In the genomic region with DNA sequence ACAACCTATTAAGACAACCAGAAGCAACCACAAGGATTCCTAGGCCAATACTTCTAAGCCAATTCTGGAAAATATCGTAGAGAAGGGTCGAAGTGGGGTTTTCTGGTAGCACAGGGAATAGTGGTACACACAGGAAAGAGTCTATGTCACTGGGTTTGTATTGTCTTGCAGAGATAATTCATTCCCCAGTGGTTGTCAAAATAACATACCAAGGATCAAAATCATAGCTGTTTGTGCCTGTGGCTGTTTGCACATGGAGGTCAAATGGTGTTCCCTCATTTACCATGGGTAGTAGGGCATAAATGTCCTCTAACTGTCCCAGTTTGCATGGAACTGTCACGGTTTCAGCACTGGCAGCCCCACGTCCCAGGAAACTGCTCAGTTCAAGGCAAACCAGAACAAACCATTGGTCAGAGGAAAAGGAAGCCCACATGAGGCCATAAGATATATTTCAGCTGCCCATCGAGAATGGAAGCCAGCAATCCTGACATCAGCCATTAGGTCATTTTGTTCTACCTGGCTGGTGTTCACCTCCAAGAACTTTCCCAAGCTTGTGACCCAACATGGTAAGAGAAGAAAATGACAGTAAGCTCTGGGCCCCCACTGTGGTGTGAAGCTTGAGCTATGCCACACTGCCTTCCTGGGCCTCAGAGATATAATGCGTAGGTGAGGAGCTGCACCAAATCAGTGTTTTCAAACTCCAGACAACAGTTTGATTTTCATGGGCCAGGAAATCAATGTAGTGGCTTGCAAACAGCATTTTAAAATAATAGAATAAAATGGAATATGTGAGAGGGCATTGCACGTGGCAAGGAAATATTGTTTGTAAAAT, we compare ENCODE assay signal across 16 cellular contexts. TPM values are rescaled to one million over a fixed set of nuclear protein-coding genes. Genes with fewer than 3 reads are reported as not detected.
A peak's percentile ranks its signal among the peaks of the same experiment; 100 is the strongest.
DNase-seq lines count a peak whose midpoint lies in the region; ATAC-seq and TF ChIP-seq lines count a peak whose summit lies in the region.
"Had no signal": no experiment of that assay in that cellular context is flagged by ENCODE, and none has a peak within 500 bp of the region (broad histone marks: within the 10 kb centered on the region; RNA-seq: fewer than 3 reads in every experiment).

No MANE protein-coding gene starts in this region.

- POLR2A ChIA-PET in HCT116 (lab: Charles Lee) = interaction anchor here (0.6 kb wide), 1 partner anchor 378 kb away, joined by 3 read pairs; no protein-coding TSS in a partner anchor

- H3K9me3 ChIP-seq in HCT116 (ENCODE audit: control insufficient read depth in 1 of 2, insufficient read depth in 1 of 2, low read depth in 1 of 2, low read length in 2 of 2) (no peaks in the 10 kb centered on the region), neuronal stem cell (replicated peaks in 1 of 2; ENCODE audit: control insufficient read depth in 2 of 2, insufficient read depth in 1 of 2, low read depth in 1 of 2, low read length in 2 of 2) (no peaks in the 10 kb centered on the region), esophagus squamous epithelium (no peaks in the 10 kb centered on the region)
- H3K9me3 ChIP-seq: body of pancreas, Caco-2, uterus had no signal

- no peak for DNase-seq in activated CD4-positive, alpha-beta T cell treated with anti-CD3 and anti-CD28 coated beads, Interleukin-2, amount 10 ng/mL, durations not matched to agents 24 days and 14 days
- no peak for DNase-seq in activated CD4-positive, alpha-beta T cell treated with anti-CD3 and anti-CD28 coated beads for 4 hours
- no peak for DNase-seq in HCT116 (ENCODE audit: low read depth, low spot score)
- no peak for DNase-seq in activated T-helper 1 cell treated with anti-CD3 and anti-CD28 coated beads, Interleukin-12 subunit alpha, Interleukin-12 subunit beta, Interleukin-2, Interleukin-4 antibody, amounts not matched to agents 30 ng/mL and 10 ng/mL and 1 ng/mL, durations not matched to agents 14 hours and 24 hours and 36 hours (ENCODE audit: low spot score)
- DNase-seq in neuronal stem cell (ENCODE audit: low spot score) = no peak
- DNase-seq in ACHN = no peak
- DNase-seq in NCI-H2081 (lab: John Stamatoyannopoulos, UW) = no peak
- DNase-seq in esophagus squamous epithelium (lab: John Stamatoyannopoulos, UW) = no peak
- DNase-seq: body of pancreas, Caco-2, NCI-H1417 treated with DMSO at 0.1 percent for 48 hours, NCI-H345, nephron progenitor cell, uterus had no signal

- ATAC-seq in HCT116 = peak; percentile 17; the same call in 1 of the 2 replicates
- ATAC-seq: body of pancreas had no signal

- no peaks in the 10 kb centered on the region for H4K20me1 ChIP-seq in HCT116 (ENCODE audit: insufficient read depth)

- H3K18ac ChIP-seq in neuronal stem cell (ENCODE audit: low read length) = no peak overlapping the region

- CTCF ChIA-PET in HCT116 (lab: Charles Lee) = interaction anchor here (0.6 to 1.0 kb wide), 3 partner anchors 203 to 272 kb away, joined by 3 read pairs; no protein-coding TSS in a partner anchor

- H2BK12ac ChIP-seq in neuronal stem cell (ENCODE audit: low read length) = no peak overlapping the region

- H2BK5ac ChIP-seq in neuronal stem cell (ENCODE audit: low read length) = no peak overlapping the region

- peaks cover 5 to 11% of the 10 kb centered on the region in 2 experiments; a peak in 3 of 4 replicates for H3K4me1 ChIP-seq in HCT116 (ENCODE audit: control insufficient read depth in 1 of 2, insufficient read depth in 2 of 2, low read length in 2 of 2)
- H3K4me1 ChIP-seq in neuronal stem cell (ENCODE audit: control insufficient read depth in 2 of 2, insufficient read depth in 1 of 2, low read depth in 1 of 2, low read length in 2 of 2) = peaks cover 12 to 15% of the 10 kb centered on the region in 2 donors
- peaks cover 0 to 8% (median 0%) of the 10 kb centered on the region in 3 donors for H3K4me1 ChIP-seq in esophagus squamous epithelium
- H3K4me1 ChIP-seq: Caco-2, uterus had no signal

- H3K4me2 ChIP-seq in HCT116 (ENCODE audit: low read length) (peak overlapping the region; percentile 19; the same call in 1 of the 2 replicates), neuronal stem cell (ENCODE audit: insufficient read depth, low read length, poor library complexity, severe bottlenecking) (no peak overlapping the region)

- no peak overlapping the region for H4K91ac ChIP-seq in neuronal stem cell (ENCODE audit: low read depth, low read length, poor library complexity)

- no peak overlapping the region for H3K23ac ChIP-seq in neuronal stem cell (ENCODE audit: low read depth, low read length, poor library complexity)

- TF ChIP-seq CTCF in HCT116 (IDR thresholded peaks at IDR 0.05 in 2 of 3, conservative IDR thresholded peaks at IDR 0.05 in 1 of 3; ENCODE audit: borderline replicate concordance in 1 of 3, insufficient read depth in 1 of 3, low read depth in 2 of 3, low read length in 2 of 3) = no peak
- TF ChIP-seq CTCF in esophagus squamous epithelium (IDR thresholded peaks at IDR 0.05) = no peak

- no peaks in the 10 kb centered on the region for H3K27me3 Mint-ChIP-seq in activated CD4-positive, alpha-beta T cell treated with anti-CD3 and anti-CD28 coated beads, Interleukin-2, amount 10 ng/mL, durations not matched to agents 24 days and 14 days
- no peaks in the 10 kb centered on the region for H3K27me3 Mint-ChIP-seq in activated T-helper 1 cell treated with anti-CD3 and anti-CD28 coated beads, Interleukin-12 subunit alpha, Interleukin-12 subunit beta, Interleukin-2, Interleukin-4 antibody, amounts not matched to agents 30 ng/mL and 10 ng/mL and 1 ng/mL, durations not matched to agents 14 hours and 24 hours and 36 hours (ENCODE audit: insufficient read depth)

- no peak overlapping the region for H4K8ac ChIP-seq in neuronal stem cell (ENCODE audit: low read depth, low read length)

- TF ChIP-seq POLR2A in HCT116 (IDR thresholded peaks at IDR 0.05; ENCODE audit: borderline replicate concordance, extremely low read depth, insufficient read depth, insufficient read length) = no peak
- TF ChIP-seq POLR2A in esophagus squamous epithelium (IDR thresholded peaks at IDR 0.05) = no peak

- in situ Hi-C loops in ACHN (cut with HindIII; ENCODE audit: low pct_ligation_motif_present, low pct_unique_long_range_greater_than_20kb, low sequenced_read_pairs) = loop anchor here (25.0 kb wide), 1 partner anchor 89 kb away; no protein-coding TSS in a partner anchor

- H3K4me3 ChIP-seq in HCT116 (replicated peaks in 1 of 2; ENCODE audit: low read depth in 1 of 2, low read length in 2 of 2) (no peak overlapping the region), neuronal stem cell (ENCODE audit: low read length in 2 of 2) (no peak overlapping the region), esophagus squamous epithelium (no peak overlapping the region)
- H3K4me3 ChIP-seq: body of pancreas, lung, SK-N-MC, uterus had no signal

- H3K14ac ChIP-seq in neuronal stem cell (ENCODE audit: low read length) = no peak overlapping the region

- H3K9ac ChIP-seq in HCT116 (ENCODE audit: low read length) = no peak overlapping the region
- H3K9ac ChIP-seq in neuronal stem cell (ENCODE audit: low read depth, low read length, poor library complexity) = no peak overlapping the region

- H3K4ac ChIP-seq in neuronal stem cell (ENCODE audit: low read length) = no peak overlapping the region

- H3K27ac ChIP-seq in HCT116 (ENCODE audit: low read depth, low read length) = no peak overlapping the region
- H3K27ac ChIP-seq in neuronal stem cell (replicated peaks; ENCODE audit: low read length) = no peak overlapping the region
- H3K27ac ChIP-seq in esophagus squamous epithelium = no peak overlapping the region
- H3K27ac ChIP-seq: body of pancreas, SK-N-MC, uterus had no signal

- peak overlapping the region; percentile 52 for H3K4me3 Mint-ChIP-seq in activated CD4-positive, alpha-beta T cell treated with anti-CD3 and anti-CD28 coated beads, Interleukin-2, amount 10 ng/mL, durations not matched to agents 24 days and 14 days
- H3K4me3 Mint-ChIP-seq in activated T-helper 1 cell treated with anti-CD3 and anti-CD28 coated beads, Interleukin-12 subunit alpha, Interleukin-12 subunit beta, Interleukin-2, Interleukin-4 antibody, amounts not matched to agents 30 ng/mL and 10 ng/mL and 1 ng/mL, durations not matched to agents 14 hours and 24 hours and 36 hours = peak overlapping the region; percentile 2
- H3K4me3 Mint-ChIP-seq: nephron progenitor cell had no signal

- no CpG with 5 or more reads among the region's 7 CpGs for WGBS in neuronal stem cell (ENCODE audit: extremely low coverage in 2 of 2, insufficient read length in 2 of 2, insufficient replicate concordance in 1 of 2), 2 donors
- WGBS in esophagus squamous epithelium, 2 donors = 81 to 85% methylated on average over 7 of the region's 7 CpGs

- RAD21 ChIA-PET in HCT116 (lab: Charles Lee; ENCODE audit: low non-redundant PET in 1 of 2, low total read pairs in 2 of 2, uncharacterized antibody in 2 of 2, unreplicated experiment in 2 of 2) = no interaction called here

- no peaks in the 10 kb centered on the region for H3K9me2 ChIP-seq in HCT116 (ENCODE audit: insufficient read depth)

- no peaks in the 10 kb centered on the region for H3K36me3 ChIP-seq in HCT116 (ENCODE audit: control insufficient read depth in 1 of 2, insufficient read depth in 2 of 2, low read length in 2 of 2)
- H3K36me3 ChIP-seq in neuronal stem cell (replicated peaks in 1 of 2; ENCODE audit: control insufficient read depth in 2 of 2, insufficient read depth in 2 of 2, low read length in 2 of 2) = no peaks in the 10 kb centered on the region
- H3K36me3 ChIP-seq in esophagus squamous epithelium = no peaks in the 10 kb centered on the region
- H3K36me3 ChIP-seq: uterus had no signal

- no peak overlapping the region for H2BK15ac ChIP-seq in neuronal stem cell (ENCODE audit: low read length)

- H3K9me3 Mint-ChIP-seq in activated CD4-positive, alpha-beta T cell treated with anti-CD3 and anti-CD28 coated beads, Interleukin-2, amount 10 ng/mL, durations not matched to agents 24 days and 14 days = peaks cover 4% of the 10 kb centered on the region
- H3K9me3 Mint-ChIP-seq in activated T-helper 1 cell treated with anti-CD3 and anti-CD28 coated beads, Interleukin-12 subunit alpha, Interleukin-12 subunit beta, Interleukin-2, Interleukin-4 antibody, amounts not matched to agents 30 ng/mL and 10 ng/mL and 1 ng/mL, durations not matched to agents 14 hours and 24 hours and 36 hours = no peaks in the 10 kb centered on the region
- H3K9me3 Mint-ChIP-seq: nephron progenitor cell had no signal

- H3K27ac Mint-ChIP-seq in activated CD4-positive, alpha-beta T cell treated with anti-CD3 and anti-CD28 coated beads, Interleukin-2, amount 10 ng/mL, durations not matched to agents 24 days and 14 days = peak overlapping the region; percentile 81
- peak overlapping the region; percentile 74 for H3K27ac Mint-ChIP-seq in activated T-helper 1 cell treated with anti-CD3 and anti-CD28 coated beads, Interleukin-12 subunit alpha, Interleukin-12 subunit beta, Interleukin-2, Interleukin-4 antibody, amounts not matched to agents 30 ng/mL and 10 ng/mL and 1 ng/mL, durations not matched to agents 14 hours and 24 hours and 36 hours
- H3K27ac Mint-ChIP-seq: nephron progenitor cell had no signal

- H2AFZ ChIP-seq in HCT116 (ENCODE audit: low read depth, low read length, poor library complexity, severe bottlenecking) = peak overlapping the region; percentile 92
- peak overlapping the region; percentile 58 for H2AFZ ChIP-seq in neuronal stem cell (ENCODE audit: low read length)

- no peak overlapping the region for H2BK120ac ChIP-seq in neuronal stem cell (ENCODE audit: low read depth, low read length)

- intact Hi-C loops in activated CD4-positive, alpha-beta T cell treated with anti-CD3 and anti-CD28 coated beads, Interleukin-2, amount 10 ng/mL, durations not matched to agents 24 days and 14 days (cut with micrococcal nuclease) = loop anchor here (1.0 kb wide), 1 partner anchor 58 kb away; no protein-coding TSS in a partner anchor
- intact Hi-C loops in HCT116 (cut with micrococcal nuclease) (no loop called here), esophagus squamous epithelium (cut with DNase I) (loop anchor here (10.0 kb wide), 2 partner anchors 47 to 97 kb away; no protein-coding TSS in a partner anchor)
- intact Hi-C loops in activated T-helper 1 cell treated with anti-CD3 and anti-CD28 coated beads, Interleukin-12 subunit alpha, Interleukin-12 subunit beta, Interleukin-2, Interleukin-4 antibody, amounts not matched to agents 30 ng/mL and 10 ng/mL and 1 ng/mL, durations not matched to agents 14 hours and 24 hours and 36 hours (cut with micrococcal nuclease) = loop anchor here (1.0 kb wide), 1 partner anchor 55 kb away; no protein-coding TSS in a partner anchor

- no peaks in the 10 kb centered on the region for H3K79me1 ChIP-seq in neuronal stem cell (ENCODE audit: low read depth, low read length)

- TF ChIP-seq RAD21 in HCT116 (IDR thresholded peaks at IDR 0.05; ENCODE audit: low read depth) = no peak

- H3K27me3 ChIP-seq in HCT116 (ENCODE audit: insufficient read depth, low read length) = no peaks in the 10 kb centered on the region
- no peaks in the 10 kb centered on the region for H3K27me3 ChIP-seq in neuronal stem cell (ENCODE audit: control insufficient read depth in 3 of 3, insufficient read depth in 3 of 3, low read depth in 1 of 3, low read length in 3 of 3)
- H3K27me3 ChIP-seq in esophagus squamous epithelium = no peaks in the 10 kb centered on the region
- H3K27me3 ChIP-seq: body of pancreas, uterus had no signal

- H2AK5ac ChIP-seq in neuronal stem cell (ENCODE audit: low read depth, low read length) = no peak overlapping the region

- peaks cover 2% of the 10 kb centered on the region for H3K36me3 Mint-ChIP-seq in activated CD4-positive, alpha-beta T cell treated with anti-CD3 and anti-CD28 coated beads, Interleukin-2, amount 10 ng/mL, durations not matched to agents 24 days and 14 days (ENCODE audit: low read depth)
- H3K36me3 Mint-ChIP-seq in activated T-helper 1 cell treated with anti-CD3 and anti-CD28 coated beads, Interleukin-12 subunit alpha, Interleukin-12 subunit beta, Interleukin-2, Interleukin-4 antibody, amounts not matched to agents 30 ng/mL and 10 ng/mL and 1 ng/mL, durations not matched to agents 14 hours and 24 hours and 36 hours (ENCODE audit: low read depth) = peaks cover 4% of the 10 kb centered on the region

- H3K79me2 ChIP-seq in HCT116 (ENCODE audit: insufficient read depth, low read length) = no peaks in the 10 kb centered on the region

- peaks cover 50% of the 10 kb centered on the region for H3K4me1 Mint-ChIP-seq in activated CD4-positive, alpha-beta T cell treated with anti-CD3 and anti-CD28 coated beads, Interleukin-2, amount 10 ng/mL, durations not matched to agents 24 days and 14 days
- peaks cover 42% of the 10 kb centered on the region for H3K4me1 Mint-ChIP-seq in activated T-helper 1 cell treated with anti-CD3 and anti-CD28 coated beads, Interleukin-12 subunit alpha, Interleukin-12 subunit beta, Interleukin-2, Interleukin-4 antibody, amounts not matched to agents 30 ng/mL and 10 ng/mL and 1 ng/mL, durations not matched to agents 14 hours and 24 hours and 36 hours (ENCODE audit: low read depth)

- BruUV-seq in HCT116 (replicated peaks; lab: Mats Ljungman, UMichigan) = no TSS peak

RNA-seq across cellular contexts. Expression of a gene that starts 53.9 kb away (rescaled TPM):
- total RNA-seq in activated CD4-positive, alpha-beta T cell treated with anti-CD3 and anti-CD28 coated beads, Interleukin-2, amount 10 ng/mL, durations not matched to agents 24 days and 14 days = 67.8 and 68.7 TPM in 2 replicates
- total RNA-seq in HCT116 (2021; ENCODE audit: unreplicated experiment) (27.0 TPM), esophagus squamous epithelium (1 to 10 TPM; 2.0 to 8.4 (median 5.6) TPM)
- polyA plus RNA-seq in HCT116 (2012) = 9.7 and 16.0 TPM in 2 replicates
- 80.1 TPM in 2 replicates for total RNA-seq in activated T-helper 1 cell treated with anti-CD3 and anti-CD28 coated beads, Interleukin-12 subunit alpha, Interleukin-12 subunit beta, Interleukin-2, Interleukin-4 antibody, amounts not matched to agents 30 ng/mL and 10 ng/mL and 1 ng/mL, durations not matched to agents 14 hours and 24 hours and 36 hours
- 4.0 TPM for polyA plus RNA-seq in neuronal stem cell (2013, experiment 1 of 2)
- polyA plus RNA-seq in neuronal stem cell (2013, experiment 2 of 2) = 4.1 TPM
